16 cellular contexts compared by ENCODE assay signal in genomic region chr3:33035596-33035995, GRCh38.
DNase-seq lines count a peak whose midpoint lies in the region; ATAC-seq and TF ChIP-seq lines count a peak whose summit lies in the region.
"Had no signal": no experiment of that assay in that cellular context is flagged by ENCODE, and none has a peak within 500 bp of the region (broad histone marks: within the 10 kb centered on the region; RNA-seq: fewer than 3 reads in every experiment).

No MANE protein-coding gene starts in this region.

- H3K27ac ChIP-seq in mesendoderm (ENCODE audit: low read depth, low read length) = no peak overlapping the region

- H2BK15ac ChIP-seq in mesendoderm (replicated peaks; ENCODE audit: low read depth) = no peak overlapping the region

- no peak overlapping the region for H3K4ac ChIP-seq in mesendoderm (ENCODE audit: low read depth, low read length)

- peak overlapping the region; percentile 47 for H3K27ac Mint-ChIP-seq in dendritic cell treated with granulocyte-macrophage colony-stimulating factor and Interleukin-4, amounts not matched to agents 40 ng/mL and 50 ng/mL, for 4 days
- H3K27ac Mint-ChIP-seq in endothelial cell (ENCODE audit: unreplicated experiment) = no peak overlapping the region
- H3K27ac Mint-ChIP-seq: activated B cell treated with CpG ODN at 0.5 μM for 24 hours; stimulated activated naive CD8-positive, alpha-beta T cell treated with anti-CD3 and anti-CD28 coated beads, Interleukin-15, amount 100 ng/mL, for 72 hours had no signal

- H3K79me2 ChIP-seq in mesendoderm (ENCODE audit: control insufficient read depth, insufficient read depth, low read length) = no peaks in the 10 kb centered on the region

- H3K36me3 Mint-ChIP-seq in dendritic cell treated with granulocyte-macrophage colony-stimulating factor and Interleukin-4, amounts not matched to agents 40 ng/mL and 50 ng/mL, for 4 days (ENCODE audit: low read depth) = peaks cover 83% of the 10 kb centered on the region
- peaks cover 9% of the 10 kb centered on the region for H3K36me3 Mint-ChIP-seq in endothelial cell (ENCODE audit: low read depth, unreplicated experiment)

- no peak overlapping the region for H4K5ac ChIP-seq in mesendoderm (ENCODE audit: low read length)

- peak; percentile 70 for DNase-seq in EH (ENCODE audit: low read depth)
- peak; percentile 53 for DNase-seq in RKO (ENCODE audit: low spot score)
- peak; percentile 46 for DNase-seq in mesendoderm
- DNase-seq in NCI-H345 (lab: John Stamatoyannopoulos, UW) = no peak
- no peak for DNase-seq in hypothalamus (lab: John Stamatoyannopoulos, UW)
- DNase-seq in endothelial cell (ENCODE audit: low spot score) = no peak
- DNase-seq: activated B cell treated with CpG ODN at 0.5 μM for 24 hours; activated T-cell treated with anti-CD3 and anti-CD28 coated beads, Interleukin-2, amount 50 U/mL, for 1 hour; GF-D8; NCI-H146; NCI-H748 treated with DMSO at 0.1 percent for 48 hours; stimulated activated naive CD8-positive, alpha-beta T cell treated with anti-CD3 and anti-CD28 coated beads, Interleukin-15, amount 100 ng/mL, for 72 hours had no signal

- H3K27me3 Mint-ChIP-seq in dendritic cell treated with granulocyte-macrophage colony-stimulating factor and Interleukin-4, amounts not matched to agents 40 ng/mL and 50 ng/mL, for 4 days = no peaks in the 10 kb centered on the region
- H3K27me3 Mint-ChIP-seq in endothelial cell (ENCODE audit: unreplicated experiment) = peaks cover 1% of the 10 kb centered on the region
- H3K27me3 Mint-ChIP-seq: activated B cell treated with CpG ODN at 0.5 μM for 24 hours had no signal

- H3K18ac ChIP-seq in mesendoderm (ENCODE audit: low read length) = no peak overlapping the region

- H3K4me2 ChIP-seq in mesendoderm (ENCODE audit: low read length) = no peak overlapping the region

- H2AK5ac ChIP-seq in mesendoderm (ENCODE audit: low read length) = no peak overlapping the region

- H3K27me3 ChIP-seq in mesendoderm (ENCODE audit: insufficient read depth, low read length, poor library complexity) = no peaks in the 10 kb centered on the region

- H3K4me3 Mint-ChIP-seq in dendritic cell treated with granulocyte-macrophage colony-stimulating factor and Interleukin-4, amounts not matched to agents 40 ng/mL and 50 ng/mL, for 4 days = no peak overlapping the region
- no peak overlapping the region for H3K4me3 Mint-ChIP-seq in endothelial cell (ENCODE audit: unreplicated experiment)
- H3K4me3 Mint-ChIP-seq: activated B cell treated with CpG ODN at 0.5 μM for 24 hours; CD14-positive monocyte; stimulated activated naive CD8-positive, alpha-beta T cell treated with anti-CD3 and anti-CD28 coated beads, Interleukin-15, amount 100 ng/mL, for 72 hours had no signal

- intact Hi-C loops in dendritic cell treated with granulocyte-macrophage colony-stimulating factor and Interleukin-4, amounts not matched to agents 40 ng/mL and 50 ng/mL, for 4 days (cut with micrococcal nuclease) = no loop called here

- no peak overlapping the region for H2BK5ac ChIP-seq in mesendoderm (ENCODE audit: low read length)

- no peak overlapping the region for H3K23ac ChIP-seq in mesendoderm (ENCODE audit: low read length)

- H3K36me3 ChIP-seq in mesendoderm (ENCODE audit: control insufficient read depth, insufficient read depth, low read length) = no peaks in the 10 kb centered on the region

- no peaks in the 10 kb centered on the region for H3K79me1 ChIP-seq in mesendoderm (ENCODE audit: low read length)

- no CpG with 5 or more reads among the region's 3 CpGs for WGBS in mesendoderm (ENCODE audit: extremely low coverage, insufficient coverage, low lambda C conversion rate)

- no peak overlapping the region for H3K9ac ChIP-seq in mesendoderm (ENCODE audit: low read length)

- no peak overlapping the region for H3K4me3 ChIP-seq in mesendoderm (ENCODE audit: low read length)
- H3K4me3 ChIP-seq: K562 had no signal

- H3K4me1 Mint-ChIP-seq in dendritic cell treated with granulocyte-macrophage colony-stimulating factor and Interleukin-4, amounts not matched to agents 40 ng/mL and 50 ng/mL, for 4 days (ENCODE audit: low read depth) = peaks cover 24% of the 10 kb centered on the region
- no peaks in the 10 kb centered on the region for H3K4me1 Mint-ChIP-seq in endothelial cell (ENCODE audit: unreplicated experiment)
- H3K4me1 Mint-ChIP-seq: activated B cell treated with CpG ODN at 0.5 μM for 24 hours had no signal

- no peak overlapping the region for H2BK120ac ChIP-seq in mesendoderm (ENCODE audit: low read depth, low read length)

- H3K4me1 ChIP-seq in mesendoderm (ENCODE audit: control insufficient read depth, low read depth, low read length) = no peaks in the 10 kb centered on the region

- no peak for TF ChIP-seq CTCF in endothelial cell (IDR thresholded peaks at IDR 0.05; ENCODE audit: unreplicated experiment)

- ATAC-seq in GM21528 (IDR thresholded peaks at IDR 0.05; ENCODE audit: low FRiP score, unreplicated experiment) = no peak
- ATAC-seq: K562; stimulated activated naive CD8-positive, alpha-beta T cell treated with anti-CD3 and anti-CD28 coated beads, Interleukin-15, amount 100 ng/mL, for 72 hours had no signal

- no peak overlapping the region for H3K56ac ChIP-seq in mesendoderm (ENCODE audit: low read length)

- H4K8ac ChIP-seq in mesendoderm (ENCODE audit: low read depth, low read length) = no peak overlapping the region

- H3K9me3 Mint-ChIP-seq in dendritic cell treated with granulocyte-macrophage colony-stimulating factor and Interleukin-4, amounts not matched to agents 40 ng/mL and 50 ng/mL, for 4 days = no peaks in the 10 kb centered on the region
- H3K9me3 Mint-ChIP-seq in endothelial cell (ENCODE audit: unreplicated experiment) = no peaks in the 10 kb centered on the region
- H3K9me3 Mint-ChIP-seq: activated B cell treated with CpG ODN at 0.5 μM for 24 hours; CD14-positive monocyte; stimulated activated naive CD8-positive, alpha-beta T cell treated with anti-CD3 and anti-CD28 coated beads, Interleukin-15, amount 100 ng/mL, for 72 hours had no signal

Comparison
In these comparisons a context has a peak if more than half of its experiments do, and no peak if none do; other contexts are left out.
1. DNase-seq: peak in EH (single experiment), RKO (single experiment) and mesendoderm (single experiment); none in NCI-H345 (single experiment), hypothalamus (0 of 51) and endothelial cell (single experiment).